ENCODE assay signal across 19 cellular contexts in genomic region chrX:139106111-139106510, GRCh38.
DNase-seq lines count a peak whose midpoint lies in the region; ATAC-seq and TF ChIP-seq lines count a peak whose summit lies in the region.
"Had no signal": no experiment of that assay in that cellular context is flagged by ENCODE, and none has a peak within 500 bp of the region (broad histone marks: within the 10 kb centered on the region; RNA-seq: fewer than 3 reads in every experiment).

No MANE protein-coding gene starts in this region.

- H3K36me3 ChIP-seq in ovary, result no peaks in the 10 kb centered on the region
- H3K36me3 ChIP-seq: gastrocnemius medialis, uterus had no signal

- H3K27me3 ChIP-seq in ovary, result no peaks in the 10 kb centered on the region
- H3K27me3 ChIP-seq: gastrocnemius medialis, uterus had no signal

- DNase-seq in Caki2 (ENCODE audit: low read depth) (peak; percentile 40), MV-4-11 (lab: John Stamatoyannopoulos, UW) (peak; percentile 1), epithelial cell of esophagus (ENCODE audit: low read depth) (peak; percentile 36), myocyte (ENCODE audit: low read depth) (peak; percentile 52), ovary (no peak)
- no peak for DNase-seq in stimulated activated CD4-positive, alpha-beta T cell treated with anti-CD3 and anti-CD28 coated beads, Interleukin-2, amount 100 ng/mL, for 24 hours
- DNase-seq: activated CD4-positive, CD25-positive, alpha-beta regulatory T cell; activated naive CD8-positive, alpha-beta T cell treated with anti-CD3 and anti-CD28 coated beads, Interleukin-2, amount 50 U/mL, for 24 hours; effector memory CD8-positive, alpha-beta T cell; gastrocnemius medialis; NCI-H1048; NCI-H82; right cardiac atrium; RPMI8226; T-helper 1 cell; uterus had no signal

- no peaks in the 10 kb centered on the region for H3K4me1 ChIP-seq in ovary (ENCODE audit: insufficient read depth)
- H3K4me1 ChIP-seq: Caco-2, gastrocnemius medialis, uterus had no signal

- WGBS in ovary, 3 donors, result 50 to 51% (median 51%) methylated on average over 2 of the region's 2 CpGs

- H3K9me3 ChIP-seq in ovary, result no peaks in the 10 kb centered on the region
- H3K9me3 ChIP-seq: Caco-2, gastrocnemius medialis, uterus had no signal

- no peak for TF ChIP-seq EP300 in ovary (IDR thresholded peaks at IDR 0.05)

- TF ChIP-seq CTCF in epithelial cell of esophagus (IDR thresholded peaks at IDR 0.05; ENCODE audit: insufficient read depth, low read depth, low read length, missing control alignments), result no peak
- no peak for TF ChIP-seq CTCF in ovary (IDR thresholded peaks at IDR 0.05)

- H3K4me3 ChIP-seq in epithelial cell of esophagus (ENCODE audit: low read length), result no peak overlapping the region
- H3K4me3 ChIP-seq in ovary, result no peak overlapping the region
- H3K4me3 ChIP-seq: gastrocnemius medialis, uterus had no signal

- in situ Hi-C loops in Caki2 (cut with HindIII; ENCODE audit: low pct_unique_long_range_greater_than_20kb, low sequenced_read_pairs), result no loop called here

- intact Hi-C loops in ovary (cut with DNase I), result no loop called here

- ATAC-seq in HG03139 (IDR thresholded peaks at IDR 0.05; ENCODE audit: unreplicated experiment) (no peak), HG03439 (IDR thresholded peaks at IDR 0.05; ENCODE audit: unreplicated experiment) (no peak)
- ATAC-seq: activated naive CD8-positive, alpha-beta T cell treated with anti-CD3 and anti-CD28 coated beads, Interleukin-2, amount 50 U/mL, for 24 hours; effector memory CD8-positive, alpha-beta T cell; gastrocnemius medialis; right cardiac atrium had no signal

- no peak for TF ChIP-seq POLR2A in ovary (IDR thresholded peaks at IDR 0.05)

- H3K27ac ChIP-seq in ovary, result no peak overlapping the region
- H3K27ac ChIP-seq: gastrocnemius medialis, uterus had no signal

Comparison
In these comparisons a context has a peak if more than half of its experiments do, and no peak if none do; other contexts are left out.
1. DNase-seq: peak in Caki2 (single experiment), MV-4-11 (single experiment), epithelial cell of esophagus (single experiment) and myocyte (single experiment); none in stimulated activated CD4-positive, alpha-beta T cell treated with anti-CD3 and anti-CD28 coated beads, Interleukin-2, amount 100 ng/mL, for 24 hours (0 of 2) and ovary (0 of 5).